ENCODE assay signal across 8 cellular contexts in genomic region chr4:89929425-89930272, GRCh38. TPM values are rescaled to one million over a fixed set of nuclear protein-coding genes. Genes with fewer than 3 reads are reported as not detected.
DNase-seq lines count a peak whose midpoint lies in the region; ATAC-seq, FAIRE-seq and TF ChIP-seq lines count a peak whose summit lies in the region.

No MANE protein-coding gene starts in this region.

- no peaks in the 10 kb centered on the region for H3K4me1 ChIP-seq in mucosa of descending colon (ENCODE audit: low read depth)

- intact Hi-C loops in Calu3 (cut with micrococcal nuclease; ENCODE audit: unreplicated experiment) = no loop called here
- intact Hi-C loops in mucosa of descending colon (cut with DNase I, micrococcal nuclease) = no loop called here

- no peaks in the 10 kb centered on the region for H3K9me3 Mint-ChIP-seq in Calu3 (ENCODE audit: low read depth, unreplicated experiment)

- H3K4me3 ChIP-seq in bronchial epithelial cell (ENCODE audit: low read depth, low read length) (no peak overlapping the region), mucosa of descending colon (no peak overlapping the region)

- no peaks in the 10 kb centered on the region for H3K4me1 Mint-ChIP-seq in Calu3 (ENCODE audit: low read depth, unreplicated experiment)

- peak overlapping the region; percentile 32 for H3K4me3 Mint-ChIP-seq in Calu3 (ENCODE audit: low read depth, unreplicated experiment)

- H3K36me3 Mint-ChIP-seq in Calu3 (ENCODE audit: insufficient read depth, unreplicated experiment) = no peaks in the 10 kb centered on the region

- no peak for TF ChIP-seq CTCF in Calu3 (IDR thresholded peaks at IDR 0.05; ENCODE audit: unreplicated experiment)
- no peak for TF ChIP-seq CTCF in bronchial epithelial cell (IDR thresholded peaks at IDR 0.05; ENCODE audit: insufficient read depth, low read length, severe bottlenecking)
- TF ChIP-seq CTCF in mucosa of descending colon (IDR thresholded peaks at IDR 0.05) = no peak

- H3K36me3 ChIP-seq in bronchial epithelial cell (ENCODE audit: control insufficient read depth, insufficient read depth, low read length) (no peaks in the 10 kb centered on the region), mucosa of descending colon (ENCODE audit: low read depth) (no peaks in the 10 kb centered on the region)

- CTCF ChIA-PET in Calu3 (lab: Charles Lee) = no interaction called here

- H3K27me3 ChIP-seq in bronchial epithelial cell (ENCODE audit: control insufficient read depth, insufficient read depth, low read length) = no peaks in the 10 kb centered on the region

- no TSS peak for BruUV-seq in Calu3 (replicated peaks; lab: Mats Ljungman, UMichigan)

- DNase-seq in Calu3 (peak; percentile 2), bronchial epithelial cell (ENCODE audit: low read depth) (peak; percentile 54), DMS79 treated with DMSO at 0.1 percent for 48 hours (lab: John Stamatoyannopoulos, UW) (no peak), mucosa of descending colon (no peak), NCI-H2081 (lab: John Stamatoyannopoulos, UW) (no peak), foreskin melanocyte (no peak)

- peak overlapping the region; percentile 63 for H3K27ac Mint-ChIP-seq in Calu3 (ENCODE audit: unreplicated experiment)

- H3K27me3 Mint-ChIP-seq in Calu3 (ENCODE audit: unreplicated experiment) = no peaks in the 10 kb centered on the region

- no peaks in the 10 kb centered on the region for H3K9me3 ChIP-seq in mucosa of descending colon

- FAIRE-seq in bronchial epithelial cell (lab: Jason Lieb, UNC) = no peak

- peak; percentile 88 for ATAC-seq in GM19397 (IDR thresholded peaks at IDR 0.05; ENCODE audit: unreplicated experiment)
- ATAC-seq in HG03196 (IDR thresholded peaks at IDR 0.05; ENCODE audit: unreplicated experiment) = peak; percentile 93
- ATAC-seq in mucosa of descending colon = no peak

RNA-seq across cellular contexts. Expression of gene MMRN1, which starts 35.0 kb away (rescaled TPM):
- not detected in 2 replicates for total RNA-seq in Calu3 (2022)
- total RNA-seq in bronchial epithelial cell = under 0.01 TPM in 1 of 2 replicates, not detected in the other
- 10 to 100 TPM in 2 of 3 donors, 1 to 10 TPM in 1; 8.8 to 40.1 (median 25.2) TPM for total RNA-seq in mucosa of descending colon

Comparison
In these comparisons a context has a peak if more than half of its experiments do, and no peak if none do; other contexts are left out.
1. DNase-seq: peak in Calu3 (single experiment) and bronchial epithelial cell (single experiment); none in DMS79 treated with DMSO at 0.1 percent for 48 hours (single experiment), mucosa of descending colon (0 of 3), NCI-H2081 (0 of 2) and foreskin melanocyte (single experiment).